Comparison of ENCODE assay signal across 8 cellular contexts in genomic region chr1:115184951-115185331, GRCh38.
A peak's percentile ranks its signal among the peaks of the same experiment; 100 is the strongest.
DNase-seq lines count a peak whose midpoint lies in the region; ATAC-seq and TF ChIP-seq lines count a peak whose summit lies in the region.

No MANE protein-coding gene starts in this region.

- H3K36me3 ChIP-seq in psoas muscle (ENCODE audit: insufficient read depth in 1 of 2, low read depth in 1 of 2) (no peaks in the 10 kb centered on the region), testis (ENCODE audit: low read depth, missing control alignments) (no peaks in the 10 kb centered on the region)

- H3K27me3 ChIP-seq in psoas muscle (ENCODE audit: insufficient read depth in 3 of 3, low read length in 2 of 3), result no peaks in the 10 kb centered on the region
- no peaks in the 10 kb centered on the region for H3K27me3 ChIP-seq in testis

- intact Hi-C loops in psoas muscle (cut with DNase I) (no loop called here), testis (cut with DNase I; ENCODE audit: low total_unique reads) (no loop called here)

- H3K27ac ChIP-seq in psoas muscle, result peak overlapping the region; percentile 96
- no peak overlapping the region for H3K27ac ChIP-seq in testis

- DNase-seq in GM04504 (ENCODE audit: low read depth) (peak; percentile 75), RPMI7951 (ENCODE audit: low read depth) (peak; percentile 87), psoas muscle (peak; percentile 52 to 78), NCI-H526 treated with DMSO at 0.1 percent for 48 hours (lab: John Stamatoyannopoulos, UW) (no peak), testis (no peak), NCI-H2107 treated with DMSO at 0.1 percent for 48 hours (lab: John Stamatoyannopoulos, UW; ENCODE audit: unreplicated experiment) (no peak), NK-92 (lab: John Stamatoyannopoulos, UW; ENCODE audit: unreplicated experiment) (no peak)

- TF ChIP-seq CTCF in psoas muscle (IDR thresholded peaks at IDR 0.05), result no peak
- TF ChIP-seq CTCF in testis (IDR thresholded peaks at IDR 0.05), result no peak

- H3K4me3 ChIP-seq in psoas muscle, result peak overlapping the region; percentile 57
- no peak overlapping the region for H3K4me3 ChIP-seq in testis

- H3K4me1 ChIP-seq in psoas muscle, result peaks cover 42% of the 10 kb centered on the region
- H3K4me1 ChIP-seq in testis, result no peaks in the 10 kb centered on the region

- WGBS in psoas muscle, 3 donors, result 33 to 77% (median 57%) methylated on average over 5 of the region's 5 CpGs
- WGBS in testis, 2 donors, result 95 to 98% methylated on average over 5 of the region's 5 CpGs

- no peak for TF ChIP-seq POLR2A in testis (IDR thresholded peaks at IDR 0.05)

- peak; percentile 53 for ATAC-seq in esophagus mucosa
- ATAC-seq in psoas muscle, result peak; percentile 76 to 91 (median 88)

- H3K9me3 ChIP-seq in psoas muscle (no peaks in the 10 kb centered on the region), testis (no peaks in the 10 kb centered on the region)

Comparison
In these comparisons a context has a peak if more than half of its experiments do, and no peak if none do; other contexts are left out.
1. DNase-seq: peak in GM04504 (single experiment), RPMI7951 (single experiment) and psoas muscle (2 of 2); none in NCI-H526 treated with DMSO at 0.1 percent for 48 hours (single experiment), testis (single experiment), NCI-H2107 treated with DMSO at 0.1 percent for 48 hours (single experiment) and NK-92 (single experiment).